Comparison of ENCODE assay signal across 10 cellular contexts in genomic region chr2:171248205-171248662, GRCh38.
A peak's percentile ranks its signal among the peaks of the same experiment; 100 is the strongest.
DNase-seq lines count a peak whose midpoint lies in the region; ATAC-seq and TF ChIP-seq lines count a peak whose summit lies in the region.
"Had no signal": no experiment of that assay in that cellular context is flagged by ENCODE, and none has a peak within 500 bp of the region (broad histone marks: within the 10 kb centered on the region; RNA-seq: fewer than 3 reads in every experiment).

No MANE protein-coding gene starts in this region.

- H3F3A ChIP-seq in Loucy (ENCODE audit: low read depth) = no peaks in the 10 kb centered on the region
- H3F3A ChIP-seq in GM23248 (ENCODE audit: insufficient read depth) = peaks cover 18% of the 10 kb centered on the region

- no peaks in the 10 kb centered on the region for H3K27me3 Mint-ChIP-seq in activated T-helper 17 cell treated with anti-CD3 and anti-CD28 coated beads, Interleukin-2, amount 50 U/mL, for 72 hours
- H3K27me3 Mint-ChIP-seq in osteocyte (ENCODE audit: unreplicated experiment) = no peaks in the 10 kb centered on the region
- no peaks in the 10 kb centered on the region for H3K27me3 Mint-ChIP-seq in progenitor cell of endocrine pancreas

- H3K36me3 ChIP-seq in Loucy (ENCODE audit: insufficient read depth, low read length) (no peaks in the 10 kb centered on the region), GM23248 (ENCODE audit: low read depth) (no peaks in the 10 kb centered on the region)
- H3K36me3 ChIP-seq: BLaER1 had no signal

- no peaks in the 10 kb centered on the region for H3K27me3 ChIP-seq in Loucy (ENCODE audit: insufficient read depth, low read length, poor library complexity, severe bottlenecking)
- H3K27me3 ChIP-seq in GM23248 (replicated peaks; ENCODE audit: insufficient read depth) = no peaks in the 10 kb centered on the region
- H3K27me3 ChIP-seq: BLaER1 had no signal

- H3K27ac ChIP-seq in GM23248 = no peak overlapping the region
- H3K27ac ChIP-seq: BLaER1, epithelial cell of prostate had no signal

- H4K20me1 ChIP-seq in Loucy (ENCODE audit: insufficient read depth, low read length, poor library complexity, severe bottlenecking) = no peaks in the 10 kb centered on the region
- H4K20me1 ChIP-seq in GM23248 (ENCODE audit: insufficient read depth) = no peaks in the 10 kb centered on the region
- H4K20me1 ChIP-seq: BLaER1 had no signal

- H3K4me2 ChIP-seq in Loucy (ENCODE audit: low read depth, low read length, poor library complexity, severe bottlenecking) = peak overlapping the region; percentile 61
- no peak overlapping the region for H3K4me2 ChIP-seq in GM23248 (ENCODE audit: unreplicated experiment)
- H3K4me2 ChIP-seq: BLaER1 had no signal

- ATAC-seq in activated T-helper 17 cell treated with anti-CD3 and anti-CD28 coated beads, Interleukin-2, amount 50 U/mL, for 72 hours (replicated peaks) = peak; percentile 70

- H2AFZ ChIP-seq in Loucy (ENCODE audit: low read length) = peak overlapping the region; percentile 13
- no peak overlapping the region for H2AFZ ChIP-seq in GM23248

- DNase-seq in stimulated activated CD8-positive, alpha-beta memory T cell treated with anti-CD3 and anti-CD28 coated beads, Interleukin-12 subunit alpha, Interleukin-12 subunit beta, amount 100 ng/mL, for 1 hour (ENCODE audit: low read depth) = peak; percentile 1
- no peak for DNase-seq in stimulated activated CD8-positive, alpha-beta memory T cell treated with anti-CD3 and anti-CD28 coated beads, Interleukin-4, amount 100 ng/mL, for 48 hours
- no peak for DNase-seq in osteocyte (ENCODE audit: extremely low spot score, unreplicated experiment)
- no peak for DNase-seq in progenitor cell of endocrine pancreas (ENCODE audit: low spot score, unreplicated experiment)
- no peak for DNase-seq in cerebellar nuclear complex (lab: John Stamatoyannopoulos, UW)
- DNase-seq in GM23248 = no peak

- TF ChIP-seq CTCF in Loucy (conservative IDR thresholded peaks at IDR 0.05; ENCODE audit: low read length) (no peak), osteocyte (IDR thresholded peaks at IDR 0.05) (no peak), progenitor cell of endocrine pancreas (IDR thresholded peaks at IDR 0.05; ENCODE audit: unreplicated experiment) (no peak)

- peaks cover 4% of the 10 kb centered on the region for H3K9me3 Mint-ChIP-seq in activated T-helper 17 cell treated with anti-CD3 and anti-CD28 coated beads, Interleukin-2, amount 50 U/mL, for 72 hours
- H3K9me3 Mint-ChIP-seq in osteocyte (ENCODE audit: unreplicated experiment) (peaks cover 19% of the 10 kb centered on the region), progenitor cell of endocrine pancreas (ENCODE audit: low read depth) (peaks cover 17% of the 10 kb centered on the region)

- H3K4me1 ChIP-seq in Loucy (ENCODE audit: insufficient read depth, low read length, poor library complexity, severe bottlenecking) (peaks cover 23% of the 10 kb centered on the region), GM23248 (ENCODE audit: insufficient read depth) (peaks cover 13% of the 10 kb centered on the region)
- H3K4me1 ChIP-seq: BLaER1 had no signal

- peak overlapping the region; percentile 49 for H3K4me3 Mint-ChIP-seq in activated T-helper 17 cell treated with anti-CD3 and anti-CD28 coated beads, Interleukin-2, amount 50 U/mL, for 72 hours
- H3K4me3 Mint-ChIP-seq in osteocyte (ENCODE audit: unreplicated experiment) (no peak overlapping the region), progenitor cell of endocrine pancreas (ENCODE audit: low read depth) (no peak overlapping the region)

- peak overlapping the region; percentile 23 for H3K27ac Mint-ChIP-seq in activated T-helper 17 cell treated with anti-CD3 and anti-CD28 coated beads, Interleukin-2, amount 50 U/mL, for 72 hours
- no peak overlapping the region for H3K27ac Mint-ChIP-seq in osteocyte (ENCODE audit: unreplicated experiment)
- H3K27ac Mint-ChIP-seq in progenitor cell of endocrine pancreas = no peak overlapping the region

- WGBS in GM23248 (ENCODE audit: low coverage in 1 of 2, low lambda C conversion rate in 2 of 2, missing lambda C conversion rate in 2 of 2), 2 experiments = 94 to 95% methylated on average over 5 of the region's 5 CpGs

- no peaks in the 10 kb centered on the region for H3K36me3 Mint-ChIP-seq in activated T-helper 17 cell treated with anti-CD3 and anti-CD28 coated beads, Interleukin-2, amount 50 U/mL, for 72 hours (ENCODE audit: low read depth)
- H3K36me3 Mint-ChIP-seq in osteocyte (ENCODE audit: unreplicated experiment) (peaks cover 17% of the 10 kb centered on the region), progenitor cell of endocrine pancreas (ENCODE audit: insufficient read depth) (peaks cover 2% of the 10 kb centered on the region)

- H3K9ac ChIP-seq in Loucy (ENCODE audit: low read depth, low read length, poor library complexity, severe bottlenecking) (peak overlapping the region; percentile 60), GM23248 (no peak overlapping the region)
- H3K9ac ChIP-seq: BLaER1 had no signal

- H3K9me3 ChIP-seq in Loucy (ENCODE audit: insufficient read depth, low read depth, low read length) (peaks cover 8% of the 10 kb centered on the region; the same call in 1 of the 2 replicates), GM23248 (ENCODE audit: low read depth) (no peaks in the 10 kb centered on the region)

- H3K4me1 Mint-ChIP-seq in activated T-helper 17 cell treated with anti-CD3 and anti-CD28 coated beads, Interleukin-2, amount 50 U/mL, for 72 hours = peaks cover 39% of the 10 kb centered on the region
- H3K4me1 Mint-ChIP-seq in osteocyte (ENCODE audit: unreplicated experiment) (no peaks in the 10 kb centered on the region), progenitor cell of endocrine pancreas (ENCODE audit: low read depth) (no peaks in the 10 kb centered on the region)

- no peaks in the 10 kb centered on the region for H3K79me2 ChIP-seq in Loucy (ENCODE audit: insufficient read depth, low read length)
- H3K79me2 ChIP-seq in GM23248 (ENCODE audit: insufficient read depth) = no peaks in the 10 kb centered on the region

- no peaks in the 10 kb centered on the region for H3K9me2 ChIP-seq in Loucy (replicated peaks; ENCODE audit: low read depth, low read length)
- no peaks in the 10 kb centered on the region for H3K9me2 ChIP-seq in GM23248 (ENCODE audit: insufficient read depth)

- in situ Hi-C loops in GM23248 (cut with MboI) = no loop called here

- peak overlapping the region; percentile 42 for H3K4me3 ChIP-seq in Loucy (ENCODE audit: low read length, poor library complexity, severe bottlenecking)
- H3K4me3 ChIP-seq in GM23248 = no peak overlapping the region
- H3K4me3 ChIP-seq: BLaER1 had no signal
